1 cellular context compared by ENCODE assay signal in the genomic region with DNA sequence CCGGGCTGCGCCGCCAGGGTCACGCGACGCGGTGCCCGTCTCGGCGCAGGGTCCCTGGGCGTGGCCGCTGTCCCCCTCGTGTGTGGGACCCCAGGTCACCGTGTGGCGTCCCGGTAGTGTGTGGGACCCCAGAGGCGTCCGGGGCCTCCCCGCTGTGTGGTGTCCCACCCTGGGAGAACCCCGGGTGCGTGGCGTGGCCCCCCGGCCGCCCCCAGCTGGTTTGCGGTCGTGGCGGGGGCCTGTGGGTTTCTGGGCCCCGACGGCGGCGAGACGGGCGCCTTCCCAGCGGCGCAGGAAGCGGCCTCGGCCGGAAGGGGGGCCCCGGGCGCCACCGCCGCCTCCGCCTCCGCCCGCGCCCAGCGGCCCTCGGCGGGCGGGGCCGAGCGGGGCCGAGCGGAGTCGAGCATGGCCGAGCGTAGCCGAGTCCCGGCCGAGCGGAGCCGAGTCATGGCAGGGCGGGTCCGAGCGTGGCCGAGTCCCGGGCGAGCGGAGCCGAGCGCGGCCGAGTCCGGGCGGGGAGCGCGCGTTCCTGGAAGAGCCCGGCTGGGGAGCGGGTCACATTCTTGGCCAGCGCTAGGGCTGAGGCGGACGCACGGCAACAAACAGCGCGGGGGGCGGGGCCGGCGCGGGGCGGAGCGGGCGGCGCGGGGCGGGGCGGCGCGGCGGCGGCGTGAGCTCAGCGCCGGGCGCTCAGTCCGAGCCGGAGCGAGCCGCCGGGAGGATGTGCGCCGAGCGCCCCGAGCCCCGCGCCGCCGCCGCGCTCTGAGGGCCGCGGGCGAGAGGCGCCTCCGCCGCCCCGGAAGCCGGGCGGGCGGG.
TF ChIP-seq lines count a peak whose summit lies in the region.

No MANE protein-coding gene starts in this region.

TF ChIP-seq in K562, 482 proteins besides CTCF, POLR2A, EP300 and RAD21 (continued from another document):
- TF ChIP-seq, protein P1, sequence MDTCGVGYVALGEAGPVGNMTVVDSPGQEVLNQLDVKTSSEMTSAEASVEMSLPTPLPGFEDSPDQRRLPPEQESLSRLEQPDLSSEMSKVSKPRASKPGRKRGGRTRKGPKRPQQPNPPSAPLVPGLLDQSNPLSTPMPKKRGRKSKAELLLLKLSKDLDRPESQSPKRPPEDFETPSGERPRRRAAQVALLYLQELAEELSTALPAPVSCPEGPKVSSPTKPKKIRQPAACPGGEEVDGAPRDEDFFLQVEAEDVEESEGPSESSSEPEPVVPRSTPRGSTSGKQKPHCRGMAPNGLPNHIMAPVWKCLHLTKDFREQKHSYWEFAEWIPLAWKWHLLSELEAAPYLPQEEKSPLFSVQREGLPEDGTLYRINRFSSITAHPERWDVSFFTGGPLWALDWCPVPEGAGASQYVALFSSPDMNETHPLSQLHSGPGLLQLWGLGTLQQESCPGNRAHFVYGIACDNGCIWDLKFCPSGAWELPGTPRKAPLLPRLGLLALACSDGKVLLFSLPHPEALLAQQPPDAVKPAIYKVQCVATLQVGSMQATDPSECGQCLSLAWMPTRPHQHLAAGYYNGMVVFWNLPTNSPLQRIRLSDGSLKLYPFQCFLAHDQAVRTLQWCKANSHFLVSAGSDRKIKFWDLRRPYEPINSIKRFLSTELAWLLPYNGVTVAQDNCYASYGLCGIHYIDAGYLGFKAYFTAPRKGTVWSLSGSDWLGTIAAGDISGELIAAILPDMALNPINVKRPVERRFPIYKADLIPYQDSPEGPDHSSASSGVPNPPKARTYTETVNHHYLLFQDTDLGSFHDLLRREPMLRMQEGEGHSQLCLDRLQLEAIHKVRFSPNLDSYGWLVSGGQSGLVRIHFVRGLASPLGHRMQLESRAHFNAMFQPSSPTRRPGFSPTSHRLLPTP (IDR thresholded peaks at IDR 0.05; ENCODE audit: borderline replicate concordance, extremely low read depth, insufficient read length): no peak
- TF ChIP-seq ZNF3 (CRISPR knock-in tag; IDR thresholded peaks at IDR 0.05): no peak
- TF ChIP-seq, protein P2, sequence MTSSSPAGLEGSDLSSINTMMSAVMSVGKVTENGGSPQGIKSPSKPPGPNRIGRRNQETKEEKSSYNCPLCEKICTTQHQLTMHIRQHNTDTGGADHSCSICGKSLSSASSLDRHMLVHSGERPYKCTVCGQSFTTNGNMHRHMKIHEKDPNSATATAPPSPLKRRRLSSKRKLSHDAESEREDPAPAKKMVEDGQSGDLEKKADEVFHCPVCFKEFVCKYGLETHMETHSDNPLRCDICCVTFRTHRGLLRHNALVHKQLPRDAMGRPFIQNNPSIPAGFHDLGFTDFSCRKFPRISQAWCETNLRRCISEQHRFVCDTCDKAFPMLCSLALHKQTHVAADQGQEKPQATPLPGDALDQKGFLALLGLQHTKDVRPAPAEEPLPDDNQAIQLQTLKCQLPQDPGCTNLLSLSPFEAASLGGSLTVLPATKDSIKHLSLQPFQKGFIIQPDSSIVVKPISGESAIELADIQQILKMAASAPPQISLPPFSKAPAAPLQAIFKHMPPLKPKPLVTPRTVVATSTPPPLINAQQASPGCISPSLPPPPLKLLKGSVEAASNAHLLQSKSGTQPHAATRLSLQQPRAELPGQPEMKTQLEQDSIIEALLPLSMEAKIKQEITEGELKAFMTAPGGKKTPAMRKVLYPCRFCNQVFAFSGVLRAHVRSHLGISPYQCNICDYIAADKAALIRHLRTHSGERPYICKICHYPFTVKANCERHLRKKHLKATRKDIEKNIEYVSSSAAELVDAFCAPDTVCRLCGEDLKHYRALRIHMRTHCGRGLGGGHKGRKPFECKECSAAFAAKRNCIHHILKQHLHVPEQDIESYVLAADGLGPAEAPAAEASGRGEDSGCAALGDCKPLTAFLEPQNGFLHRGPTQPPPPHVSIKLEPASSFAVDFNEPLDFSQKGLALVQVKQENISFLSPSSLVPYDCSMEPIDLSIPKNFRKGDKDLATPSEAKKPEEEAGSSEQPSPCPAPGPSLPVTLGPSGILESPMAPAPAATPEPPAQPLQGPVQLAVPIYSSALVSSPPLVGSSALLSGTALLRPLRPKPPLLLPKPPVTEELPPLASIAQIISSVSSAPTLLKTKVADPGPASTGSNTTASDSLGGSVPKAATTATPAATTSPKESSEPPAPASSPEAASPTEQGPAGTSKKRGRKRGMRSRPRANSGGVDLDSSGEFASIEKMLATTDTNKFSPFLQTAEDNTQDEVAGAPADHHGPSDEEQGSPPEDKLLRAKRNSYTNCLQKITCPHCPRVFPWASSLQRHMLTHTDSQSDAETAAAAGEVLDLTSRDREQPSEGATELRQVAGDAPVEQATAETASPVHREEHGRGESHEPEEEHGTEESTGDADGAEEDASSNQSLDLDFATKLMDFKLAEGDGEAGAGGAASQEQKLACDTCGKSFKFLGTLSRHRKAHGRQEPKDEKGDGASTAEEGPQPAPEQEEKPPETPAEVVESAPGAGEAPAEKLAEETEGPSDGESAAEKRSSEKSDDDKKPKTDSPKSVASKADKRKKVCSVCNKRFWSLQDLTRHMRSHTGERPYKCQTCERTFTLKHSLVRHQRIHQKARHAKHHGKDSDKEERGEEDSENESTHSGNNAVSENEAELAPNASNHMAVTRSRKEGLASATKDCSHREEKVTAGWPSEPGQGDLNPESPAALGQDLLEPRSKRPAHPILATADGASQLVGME (CRISPR knock-in tag; IDR thresholded peaks at IDR 0.05): no peak
- TF ChIP-seq NFE2 (IDR thresholded peaks at IDR 0.05; ENCODE audit: low read depth): no peak
- peak; percentile 90 for TF ChIP-seq POLR2G (IDR thresholded peaks at IDR 0.05; ENCODE audit: low read depth, low read length)
- TF ChIP-seq HDAC1 (IDR thresholded peaks at IDR 0.05): peak in 1 of 2 experiments; percentile 40; a peak in 1 of 4 replicates
